Comparison of ENCODE assay signal across 8 cellular contexts in genomic region chr7:154928136-154929005, GRCh38.
A peak's percentile ranks its signal among the peaks of the same experiment; 100 is the strongest.
DNase-seq lines count a peak whose midpoint lies in the region; TF ChIP-seq lines count a peak whose summit lies in the region.

No MANE protein-coding gene starts in this region.

- CTCF ChIA-PET in HEK293 (lab: Yijun Ruan, JAX), result interaction anchor here (0.6 to 3.4 kb wide), 39 partner anchors 10 to 1885 kb away, joined by 3 to 31 read pairs (median 5); no protein-coding TSS in a partner anchor

- POLR2A ChIA-PET in HEK293 (lab: Yijun Ruan, JAX), result interaction anchor here (0.7 to 1.0 kb wide), 2 partner anchors 75 to 417 kb away, joined by 3 read pairs; partner anchors contain the start of gene PAXIP1

- in situ Hi-C loops in T47D (cut with HindIII; ENCODE audit: low pct_unique_long_range_greater_than_20kb, low sequenced_read_pairs), result no loop called here

- DNase-seq in NCI-H510A treated with DMSO at 0.1 percent for 48 hours (lab: John Stamatoyannopoulos, UW) (peak; percentile 86), NCI-H510A (lab: John Stamatoyannopoulos, UW) (no peak), MG63 (no peak), SW480 (ENCODE audit: low spot score) (peak; percentile 81), T47D (ENCODE audit: low read depth in 1 of 2, low spot score in 1 of 2) (peak; percentile 48 to 95), kidney epithelial cell (ENCODE audit: low read depth) (peak; percentile 81)
- DNase-seq in stimulated activated CD4-positive, alpha-beta T cell treated with anti-CD3 and anti-CD28 coated beads, Interleukin-4, amount 100 ng/mL, for 24 hours, result peak; percentile 49

- no peaks in the 10 kb centered on the region for H3K9me3 ChIP-seq in HEK293 (ENCODE audit: control insufficient read depth, insufficient read depth, low read depth, low read length)
- H3K9me3 ChIP-seq in MG63, result no peaks in the 10 kb centered on the region

- H3K4me3 ChIP-seq in HEK293 (ENCODE audit: low read depth, low read length), result peak overlapping the region; percentile 43
- peak overlapping the region; percentile 69 for H3K4me3 ChIP-seq in MG63
- H3K4me3 ChIP-seq in kidney epithelial cell (ENCODE audit: low read depth, low read length), result peak overlapping the region; percentile 55

- peaks cover 0 to 3% of the 10 kb centered on the region in 2 experiments; a peak in 1 of 3 replicates for H3K36me3 ChIP-seq in HEK293 (ENCODE audit: control insufficient read depth in 2 of 2, insufficient read depth in 1 of 2, low read length in 2 of 2)
- no peaks in the 10 kb centered on the region for H3K36me3 ChIP-seq in MG63
- H3K36me3 ChIP-seq in kidney epithelial cell (ENCODE audit: control insufficient read depth, insufficient read depth, low read length), result no peaks in the 10 kb centered on the region

- no peaks in the 10 kb centered on the region for H3K27me3 ChIP-seq in MG63
- no peaks in the 10 kb centered on the region for H3K27me3 ChIP-seq in kidney epithelial cell (ENCODE audit: control insufficient read depth, insufficient read depth, low read length)

- H3K27ac ChIP-seq in HEK293 (ENCODE audit: extremely low read depth, low read depth, low read length), result peak overlapping the region; percentile 0; the same call in 1 of the 2 replicates

- no peaks in the 10 kb centered on the region for H3K4me1 ChIP-seq in HEK293 (ENCODE audit: control insufficient read depth, insufficient read depth, low read length)

- TF ChIP-seq CTCF in HEK293 (tag by site-specific recombination; IDR thresholded peaks at IDR 0.05) (no peak), kidney epithelial cell (IDR thresholded peaks at IDR 0.05; ENCODE audit: insufficient read depth, low read length, poor library complexity, severe bottlenecking) (no peak)

TF ChIP-seq in HEK293, 187 proteins besides CTCF, POLR2A, EP300 and RAD21 (continues in another document):
- TF ChIP-seq ZNF169 (tag by site-specific recombination; IDR thresholded peaks at IDR 0.05) (no peak), ZBTB6 (tag by site-specific recombination; IDR thresholded peaks at IDR 0.05) (no peak), ZNF658 (tag by site-specific recombination; IDR thresholded peaks at IDR 0.05) (no peak), GLIS1 (tag by site-specific recombination; IDR thresholded peaks at IDR 0.05) (peak; percentile 79), ZNF302 (tag by site-specific recombination; IDR thresholded peaks at IDR 0.05; ENCODE audit: low read depth) (no peak), FEZF1 (tag by site-specific recombination; IDR thresholded peaks at IDR 0.05) (peak; percentile 58; the same call in 1 of the 2 replicates), WT1 (tag by site-specific recombination; IDR thresholded peaks at IDR 0.05) (peak; percentile 87), SP2 (tag by site-specific recombination; IDR thresholded peaks at IDR 0.05) (peak; percentile 66), ZNF366 (tag by site-specific recombination; conservative IDR thresholded peaks at IDR 0.05) (peak; percentile 48), ZNF184 (tag by site-specific recombination; IDR thresholded peaks at IDR 0.05) (0 out of 2 replicates have a peak, but pooled peaks have one; percentile 22), IKZF3 (tag by site-specific recombination; IDR thresholded peaks at IDR 0.05) (peak; percentile 67), KLF1 (tag by site-specific recombination; IDR thresholded peaks at IDR 0.05) (no peak), ZNF529 (tag by site-specific recombination; IDR thresholded peaks at IDR 0.05; ENCODE audit: insufficient replicate concordance) (no peak), ZFP3 (tag by site-specific recombination; IDR thresholded peaks at IDR 0.05; ENCODE audit: low read depth) (no peak), ZNF747 (tag by site-specific recombination; IDR thresholded peaks at IDR 0.05) (no peak), ZSCAN30 (tag by site-specific recombination; IDR thresholded peaks at IDR 0.05) (0 out of 2 replicates have a peak, but pooled peaks have one; percentile 3), ZNF175 (tag by site-specific recombination; IDR thresholded peaks at IDR 0.05) (no peak), GLIS2 (tag by site-specific recombination; IDR thresholded peaks at IDR 0.05) (peak; percentile 72), ZNF558 (tag by site-specific recombination; IDR thresholded peaks at IDR 0.05) (no peak), ZNF654 (tag by site-specific recombination; IDR thresholded peaks at IDR 0.05; ENCODE audit: low read depth) (0 out of 2 replicates have a peak, but pooled peaks have one; percentile 3), ZFP41 (tag by site-specific recombination; IDR thresholded peaks at IDR 0.05; ENCODE audit: borderline replicate concordance) (no peak), ZNF530 (tag by site-specific recombination; IDR thresholded peaks at IDR 0.05; ENCODE audit: low read depth) (no peak), RBAK (tag by site-specific recombination; IDR thresholded peaks at IDR 0.05) (no peak), ZBTB48 (tag by site-specific recombination; IDR thresholded peaks at IDR 0.05) (no peak), YY2 (tag by site-specific recombination; IDR thresholded peaks at IDR 0.05) (no peak), ZBTB17 (tag by site-specific recombination; IDR thresholded peaks at IDR 0.05) (peak; percentile 97), ZNF837 (tag by site-specific recombination; IDR thresholded peaks at IDR 0.05) (no peak), OSR2 (tag by site-specific recombination; IDR thresholded peaks at IDR 0.05) (peak; percentile 86), PRDM1 (tag by site-specific recombination; IDR thresholded peaks at IDR 0.05) (peak; percentile 96), ZNF660 (tag by site-specific recombination; IDR thresholded peaks at IDR 0.05) (peak; percentile 23; the same call in 1 of the 2 replicates), ZNF791 (tag by site-specific recombination; IDR thresholded peaks at IDR 0.05) (no peak), SP7 (tag by site-specific recombination; IDR thresholded peaks at IDR 0.05) (0 out of 2 replicates have a peak, but pooled peaks have one; percentile 53), ZNF114 (tag by site-specific recombination; IDR thresholded peaks at IDR 0.05) (no peak), GFI1B (tag by site-specific recombination; IDR thresholded peaks at IDR 0.05) (0 out of 2 replicates have a peak, but pooled peaks have one; percentile 53), ZEB2 (tag by site-specific recombination; IDR thresholded peaks at IDR 0.05) (peak; percentile 43; the same call in 1 of the 2 replicates), ZNF600 (tag by site-specific recombination; IDR thresholded peaks at IDR 0.05) (peak; percentile 85; the same call in 1 of the 2 replicates)
- TF ChIP-seq, protein P1, sequence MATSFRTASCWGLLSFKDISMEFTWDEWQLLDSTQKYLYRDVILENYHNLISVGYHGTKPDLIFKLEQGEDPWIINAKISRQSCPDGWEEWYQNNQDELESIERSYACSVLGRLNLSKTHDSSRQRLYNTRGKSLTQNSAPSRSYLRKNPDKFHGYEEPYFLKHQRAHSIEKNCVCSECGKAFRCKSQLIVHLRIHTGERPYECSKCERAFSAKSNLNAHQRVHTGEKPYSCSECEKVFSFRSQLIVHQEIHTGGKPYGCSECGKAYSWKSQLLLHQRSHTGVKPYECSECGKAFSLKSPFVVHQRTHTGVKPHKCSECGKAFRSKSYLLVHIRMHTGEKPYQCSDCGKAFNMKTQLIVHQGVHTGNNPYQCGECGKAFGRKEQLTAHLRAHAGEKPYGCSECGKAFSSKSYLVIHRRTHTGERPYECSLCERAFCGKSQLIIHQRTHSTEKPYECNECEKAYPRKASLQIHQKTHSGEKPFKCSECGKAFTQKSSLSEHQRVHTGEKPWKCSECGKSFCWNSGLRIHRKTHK (tag by site-specific recombination; IDR thresholded peaks at IDR 0.05), result no peak
- TF ChIP-seq, protein P2, sequence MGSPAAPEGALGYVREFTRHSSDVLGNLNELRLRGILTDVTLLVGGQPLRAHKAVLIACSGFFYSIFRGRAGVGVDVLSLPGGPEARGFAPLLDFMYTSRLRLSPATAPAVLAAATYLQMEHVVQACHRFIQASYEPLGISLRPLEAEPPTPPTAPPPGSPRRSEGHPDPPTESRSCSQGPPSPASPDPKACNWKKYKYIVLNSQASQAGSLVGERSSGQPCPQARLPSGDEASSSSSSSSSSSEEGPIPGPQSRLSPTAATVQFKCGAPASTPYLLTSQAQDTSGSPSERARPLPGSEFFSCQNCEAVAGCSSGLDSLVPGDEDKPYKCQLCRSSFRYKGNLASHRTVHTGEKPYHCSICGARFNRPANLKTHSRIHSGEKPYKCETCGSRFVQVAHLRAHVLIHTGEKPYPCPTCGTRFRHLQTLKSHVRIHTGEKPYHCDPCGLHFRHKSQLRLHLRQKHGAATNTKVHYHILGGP (tag by site-specific recombination; IDR thresholded peaks at IDR 0.05), result no peak
- TF ChIP-seq, protein P3, sequence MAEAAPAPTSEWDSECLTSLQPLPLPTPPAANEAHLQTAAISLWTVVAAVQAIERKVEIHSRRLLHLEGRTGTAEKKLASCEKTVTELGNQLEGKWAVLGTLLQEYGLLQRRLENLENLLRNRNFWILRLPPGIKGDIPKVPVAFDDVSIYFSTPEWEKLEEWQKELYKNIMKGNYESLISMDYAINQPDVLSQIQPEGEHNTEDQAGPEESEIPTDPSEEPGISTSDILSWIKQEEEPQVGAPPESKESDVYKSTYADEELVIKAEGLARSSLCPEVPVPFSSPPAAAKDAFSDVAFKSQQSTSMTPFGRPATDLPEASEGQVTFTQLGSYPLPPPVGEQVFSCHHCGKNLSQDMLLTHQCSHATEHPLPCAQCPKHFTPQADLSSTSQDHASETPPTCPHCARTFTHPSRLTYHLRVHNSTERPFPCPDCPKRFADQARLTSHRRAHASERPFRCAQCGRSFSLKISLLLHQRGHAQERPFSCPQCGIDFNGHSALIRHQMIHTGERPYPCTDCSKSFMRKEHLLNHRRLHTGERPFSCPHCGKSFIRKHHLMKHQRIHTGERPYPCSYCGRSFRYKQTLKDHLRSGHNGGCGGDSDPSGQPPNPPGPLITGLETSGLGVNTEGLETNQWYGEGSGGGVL (tag by site-specific recombination; IDR thresholded peaks at IDR 0.05), result peak; percentile 71

Comparison
In these comparisons a context has a peak if more than half of its experiments do, and no peak if none do; other contexts are left out.
1. DNase-seq: peak in NCI-H510A treated with DMSO at 0.1 percent for 48 hours (single experiment), SW480 (single experiment), T47D (2 of 2), kidney epithelial cell (single experiment) and stimulated activated CD4-positive, alpha-beta T cell treated with anti-CD3 and anti-CD28 coated beads, Interleukin-4, amount 100 ng/mL, for 24 hours (single experiment); none in NCI-H510A (single experiment) and MG63 (single experiment).
2. Peak in every context shown above with its lines, with median percentiles within 50 percentile points of each other: H3K4me3 ChIP-seq.